8 cellular contexts compared by ENCODE assay signal in the genomic region with DNA sequence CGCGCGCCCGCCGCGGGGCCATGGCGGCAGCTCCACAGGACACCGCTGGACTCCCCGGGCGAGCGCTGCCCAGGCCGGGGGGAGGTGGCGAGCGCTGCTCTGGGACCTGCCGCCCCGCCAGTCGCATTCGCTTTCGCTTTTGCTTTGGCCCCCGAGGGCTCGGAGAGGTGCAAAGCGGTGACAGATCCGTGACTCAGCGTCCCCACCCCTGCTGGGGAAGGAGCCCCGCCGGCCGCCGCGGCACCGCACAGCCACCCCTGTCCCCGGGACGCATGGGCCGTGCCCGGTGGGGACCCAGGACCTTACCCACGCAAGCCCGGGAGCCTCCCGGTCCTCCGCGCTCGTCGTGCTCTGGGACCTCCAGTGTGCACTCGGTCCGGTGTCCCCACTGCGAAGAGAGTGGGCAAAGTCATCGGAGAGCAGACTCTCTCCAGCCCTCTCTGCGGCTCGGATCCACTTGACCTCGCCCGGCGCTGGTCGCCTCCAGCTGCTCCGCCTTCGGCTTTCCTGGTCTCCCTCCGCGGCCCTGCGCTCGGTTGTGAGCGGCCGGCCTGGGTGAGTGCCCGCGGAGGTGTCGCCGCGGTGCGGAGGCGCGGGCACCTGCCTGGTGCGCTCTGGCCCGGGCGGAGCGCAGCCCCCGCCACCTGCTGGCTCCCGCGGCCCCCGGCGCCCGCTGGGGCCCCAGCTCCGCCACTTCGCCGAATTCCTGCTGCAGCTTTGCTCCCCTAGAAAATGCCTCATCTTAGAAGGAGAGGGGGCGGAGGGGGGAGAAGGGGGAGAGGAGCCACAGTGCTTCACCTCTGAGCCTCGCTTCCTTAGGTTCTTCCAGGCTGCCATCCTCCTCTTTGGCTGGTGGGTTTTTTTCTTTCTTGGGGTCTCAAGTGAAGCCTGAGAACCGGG. TPM values are rescaled to one million over a fixed set of nuclear protein-coding genes. Genes with fewer than 3 reads are reported as not detected.
DNase-seq lines count a peak whose midpoint lies in the region; TF ChIP-seq lines count a peak whose summit lies in the region.

A gene with protein sequence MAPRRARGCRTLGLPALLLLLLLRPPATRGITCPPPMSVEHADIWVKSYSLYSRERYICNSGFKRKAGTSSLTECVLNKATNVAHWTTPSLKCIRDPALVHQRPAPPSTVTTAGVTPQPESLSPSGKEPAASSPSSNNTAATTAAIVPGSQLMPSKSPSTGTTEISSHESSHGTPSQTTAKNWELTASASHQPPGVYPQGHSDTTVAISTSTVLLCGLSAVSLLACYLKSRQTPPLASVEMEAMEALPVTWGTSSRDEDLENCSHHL (minus strand): TSS at position 73 of the 900 bp plus-strand sequence. CDS start 51 bp downstream, at position 22.

- H3K27me3 ChIP-seq in layer of hippocampus (ENCODE audit: control insufficient read depth, insufficient read depth, low read length), result no peaks in the 10 kb centered on the region

- peak within 1 kb of the TSS; percentile 83 for H3K4me3 ChIP-seq in GM12865 (ENCODE audit: low read depth, low read length)

- H3K27ac ChIP-seq in caudate nucleus (ENCODE audit: low read depth, low read length), result peak within 1 kb of the TSS; percentile 60
- peak within 1 kb of the TSS; percentile 62 for H3K27ac ChIP-seq in layer of hippocampus (ENCODE audit: low read depth, low read length)

- peak; percentile 88 for DNase-seq in GM12865 (ENCODE audit: low read depth)
- DNase-seq in H4 (ENCODE audit: low spot score), result peak; percentile 55
- DNase-seq in LoVo (ENCODE audit: low spot score), result peak; percentile 87
- peak; percentile 73 to 82 (median 74) for DNase-seq in activated CD4-positive, CD25-positive, alpha-beta regulatory T cell (lab: John Stamatoyannopoulos, UW)
- DNase-seq in caudate nucleus (lab: John Stamatoyannopoulos, UW), result peak in 14 of 61 donors; percentile 6 to 56 (median 21)
- peak; percentile 90 to 92 for DNase-seq in stimulated activated CD4-positive, alpha-beta T cell treated with anti-CD3 and anti-CD28 coated beads, Interleukin-2, amount 100 ng/mL, for 24 hours
- no peak for DNase-seq in SK-N-DZ (ENCODE audit: low spot score)

- peak; percentile 42 for TF ChIP-seq CTCF in GM12865 (IDR thresholded peaks at IDR 0.05; ENCODE audit: insufficient read depth, low read depth, low read length, missing control alignments)

RNA-seq across cellular contexts. Expression of the gene that starts here (rescaled TPM):
- 14.4 and 18.6 TPM in 2 replicates for total RNA-seq in H4 (2014; rRNA removed; shearing (Covaris generic))
- polyA plus RNA-seq in SK-N-DZ (2014; cell fraction: cytosol; rRNA removed), result not detected in 2 replicates
- polyA plus RNA-seq in SK-N-DZ (2014; cell fraction: nucleus; rRNA removed), result not detected in 2 replicates
